Comparison of ENCODE assay signal across 8 cellular contexts in the genomic region with DNA sequence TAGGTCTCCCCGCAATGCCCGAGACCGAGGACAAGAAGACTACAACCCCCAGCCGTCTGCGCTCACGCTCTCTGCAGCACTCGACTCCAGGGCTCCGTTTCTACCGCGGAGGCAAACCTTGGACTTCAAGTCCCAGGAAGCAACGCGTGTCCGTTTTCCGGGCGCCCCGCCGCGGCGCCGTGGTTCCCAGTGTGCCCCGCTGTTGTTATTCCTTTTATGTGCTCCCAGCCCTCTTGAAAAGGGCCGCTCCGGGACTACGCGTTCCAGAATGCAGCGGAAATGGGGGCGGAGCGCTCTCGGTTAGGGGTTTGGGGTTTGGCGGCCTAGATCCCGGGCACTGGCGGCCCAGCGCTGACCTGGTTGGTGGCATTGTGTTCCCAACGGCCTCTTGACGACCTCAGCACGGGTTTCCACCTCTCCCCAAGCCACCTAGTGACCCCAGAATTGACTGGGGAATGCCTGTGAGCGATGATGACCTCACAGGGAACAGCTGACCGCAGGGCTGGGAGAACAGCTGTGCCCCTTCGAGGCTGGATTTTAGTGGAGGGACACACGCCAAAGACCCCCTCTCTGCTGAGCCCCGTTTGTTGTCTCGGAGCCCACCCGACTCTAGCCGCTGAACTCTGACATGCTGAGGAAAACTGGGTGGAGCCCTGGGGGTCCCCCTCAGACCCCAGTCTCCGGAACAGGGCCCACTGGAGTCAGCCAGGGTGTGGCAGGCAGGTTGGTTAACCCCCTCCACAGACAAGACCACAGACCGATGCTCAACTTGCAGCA. TPM values are rescaled to one million over a fixed set of nuclear protein-coding genes. Genes with fewer than 3 reads are reported as not detected.
DNase-seq lines count a peak whose midpoint lies in the region; ATAC-seq, FAIRE-seq and TF ChIP-seq lines count a peak whose summit lies in the region.

No MANE protein-coding gene starts in this region.

- DNase-seq in NCI-H187 (lab: John Stamatoyannopoulos, UW) (peak; percentile 99), T-helper 2 cell (peak; percentile 89 to 99 (median 96)), anterior cingulate cortex (lab: John Stamatoyannopoulos, UW) (peak; percentile 87 to 100 (median 99)), right atrium auricular region (ENCODE audit: low spot score) (peak; percentile 100), psoas muscle (peak; percentile 99), urothelium cell line (ENCODE audit: low spot score) (peak; percentile 78)

- WGBS in psoas muscle, 3 donors: 0% methylated on average over 43 to 46 of the region's 46 CpGs

- H3K27ac ChIP-seq in right atrium auricular region (peak overlapping the region; percentile 94 to 97), psoas muscle (peak overlapping the region; percentile 99)

- H3K9me3 ChIP-seq in right atrium auricular region (no peaks in the 10 kb centered on the region), psoas muscle (no peaks in the 10 kb centered on the region)

- ATAC-seq in GM18502 (IDR thresholded peaks at IDR 0.05; ENCODE audit: poor library complexity, unreplicated experiment) (peak; percentile 89), HG02943 (IDR thresholded peaks at IDR 0.05; ENCODE audit: low read depth, unreplicated experiment) (peak; percentile 81), psoas muscle (peak; percentile 86 to 90 (median 89))

- H3K4me1 ChIP-seq in right atrium auricular region: peaks cover 0 to 55% of the 10 kb centered on the region in 2 donors
- peaks cover 34% of the 10 kb centered on the region for H3K4me1 ChIP-seq in psoas muscle

- TF ChIP-seq CTCF in right atrium auricular region (IDR thresholded peaks at IDR 0.05): no peak
- TF ChIP-seq CTCF in psoas muscle (IDR thresholded peaks at IDR 0.05): no peak

- H3K4me3 ChIP-seq in right atrium auricular region: peak overlapping the region; percentile 67 to 85
- peak overlapping the region; percentile 85 for H3K4me3 ChIP-seq in psoas muscle

- H3K36me3 ChIP-seq in right atrium auricular region (no peaks in the 10 kb centered on the region), psoas muscle (ENCODE audit: insufficient read depth in 1 of 2, low read depth in 1 of 2) (peaks cover 0 to 3% of the 10 kb centered on the region in 2 donors)

- intact Hi-C loops in psoas muscle (cut with DNase I): no loop called here

- no peak for FAIRE-seq in urothelium cell line (lab: Jason Lieb, UNC)

- H3K27me3 ChIP-seq in right atrium auricular region: no peaks in the 10 kb centered on the region
- no peaks in the 10 kb centered on the region for H3K27me3 ChIP-seq in psoas muscle (ENCODE audit: insufficient read depth in 3 of 3, low read length in 2 of 3)

RNA-seq across cellular contexts. Expression of a gene that starts 0.5 kb away (rescaled TPM):
- total RNA-seq in right atrium auricular region (1 to 10 TPM; 4.4 to 4.9 TPM), psoas muscle (1 to 10 TPM; 3.8 to 6.4 (median 5.4) TPM)
- 10 to 100 TPM in 1 of 3 donors, 1 to 10 TPM in 2; 5.7 to 15.2 (median 6.2) TPM for polyA plus RNA-seq in psoas muscle

RNA-seq across cellular contexts. Expression of a gene that starts 1.2 kb away (rescaled TPM):
- 100 to 1,000 TPM in 1 of 2 donors, 10 to 100 TPM in 1; 55.3 to 114 TPM for total RNA-seq in right atrium auricular region
- 10 to 100 TPM; 26.5 to 36.0 (median 31.3) TPM for total RNA-seq in psoas muscle
- polyA plus RNA-seq in psoas muscle: 10 to 100 TPM; 26.9 to 39.8 (median 33.5) TPM

RNA-seq across cellular contexts. Expression of a gene that starts 9.8 kb away (rescaled TPM):
- total RNA-seq in right atrium auricular region (1 to 10 TPM; 1.1 to 1.2 TPM), psoas muscle (1 to 10 TPM; 2.1 to 6.2 (median 3.9) TPM)
- polyA plus RNA-seq in psoas muscle: 1 to 10 TPM; 1.8 to 5.0 (median 1.8) TPM

RNA-seq across cellular contexts. Expression of a gene that starts 22.4 kb away (rescaled TPM):
- total RNA-seq in right atrium auricular region: 10 to 100 TPM; 85.9 to 96.4 TPM
- 100 to 1,000 TPM in 3 of 4 donors, 10 to 100 TPM in 1; 87.1 to 126 (median 111) TPM for total RNA-seq in psoas muscle
- polyA plus RNA-seq in psoas muscle: 100 to 1,000 TPM; 132 to 194 (median 151) TPM

RNA-seq across cellular contexts. Expression of a gene that starts 25.1 kb away (rescaled TPM):
- total RNA-seq in right atrium auricular region (10 to 100 TPM; 28.0 to 53.6 TPM), psoas muscle (10 to 100 TPM; 41.7 to 55.5 (median 44.4) TPM)
- polyA plus RNA-seq in psoas muscle: 100 to 1,000 TPM in 1 of 3 donors, 10 to 100 TPM in 2; 76.9 to 121 (median 85.3) TPM

Comparison
In these comparisons a context has a peak if more than half of its experiments do, and no peak if none do; other contexts are left out.
1. Peak in every context shown above with its lines: DNase-seq, ATAC-seq, H3K4me3 ChIP-seq and H3K27ac ChIP-seq.